ENCODE assay signal across 17 cellular contexts in genomic region chr2:182208421-182208820, GRCh38.
"Had no signal": no experiment of that assay in that cellular context is flagged by ENCODE, and none has a peak within 500 bp of the region (broad histone marks: within the 10 kb centered on the region; RNA-seq: fewer than 3 reads in every experiment).

No MANE protein-coding gene starts in this region.

- H3K9me3 ChIP-seq: SK-N-SH had no signal

- DNase-seq: KBM-7, MV-4-11, NCI-H1048, NCI-H1105, NCI-H1417, NCI-H146, NCI-H187 treated with DMSO at 0.1 percent for 48 hours, NCI-H2029 treated with DMSO at 0.1 percent for 48 hours, NCI-H2171 treated with DMSO at 0.1 percent for 48 hours, NCI-H345, NCI-H524, NCI-H526 treated with DMSO at 0.1 percent for 48 hours, NCI-H748 treated with DMSO at 0.1 percent for 48 hours, RPMI8226, SHP77, SK-N-SH, SW 1271 had no signal
